8 cellular contexts compared by ENCODE assay signal in genomic region chr6:30013296-30013922, GRCh38. TPM values are rescaled to one million over a fixed set of nuclear protein-coding genes. Genes with fewer than 3 reads are reported as not detected.
DNase-seq lines count a peak whose midpoint lies in the region; ATAC-seq, FAIRE-seq and TF ChIP-seq lines count a peak whose summit lies in the region.

No MANE protein-coding gene starts in this region.

- TF ChIP-seq RAD21 in K562 (CRISPR knock-in tag; conservative IDR thresholded peaks at IDR 0.05 in 1 of 2, IDR thresholded peaks at IDR 0.05 in 1 of 2) = peak; percentile 46 to 54

- peak; percentile 89 for ATAC-seq in K562
- peak; percentile 82 for ATAC-seq in left lung
- no peak for ATAC-seq in GM18907 (IDR thresholded peaks at IDR 0.05; ENCODE audit: unreplicated experiment)

- H3K27ac ChIP-seq in OCI-LY1 (ENCODE audit: low read depth, low read length, poor library complexity, severe bottlenecking) (no peak overlapping the region), K562 (ENCODE audit: extremely low read depth, low read depth, low read length) (no peak overlapping the region), left lung (no peak overlapping the region)

- H3F3A ChIP-seq in OCI-LY1 (ENCODE audit: insufficient read depth, low read length) = no peaks in the 10 kb centered on the region

- no peaks in the 10 kb centered on the region for H3K4me1 Mint-ChIP-seq in T-helper 2 cell treated with Interferon-gamma antibody and Interleukin-4, amounts not matched to agents 5 μg/mL and 100 μg/mL, for 36 hours (ENCODE audit: low read depth)
- H3K4me1 Mint-ChIP-seq in type B pancreatic cell (ENCODE audit: unreplicated experiment) = no peaks in the 10 kb centered on the region

- H3K4me3 ChIP-seq in OCI-LY1 (ENCODE audit: low read depth, low read length, poor library complexity, severe bottlenecking) (no peak overlapping the region), K562 (no peak overlapping the region), left lung (no peak overlapping the region)

- H3K27ac Mint-ChIP-seq in T-helper 2 cell treated with Interferon-gamma antibody and Interleukin-4, amounts not matched to agents 5 μg/mL and 100 μg/mL, for 36 hours = no peak overlapping the region
- no peak overlapping the region for H3K27ac Mint-ChIP-seq in type B pancreatic cell

- FAIRE-seq in K562 (lab: Jason Lieb, UNC) = peak; percentile 86

- POLR2A ChIA-PET in K562 (lab: Yijun Ruan, JAX) = no interaction called here

- no peak overlapping the region for H3K4me3 Mint-ChIP-seq in T-helper 2 cell treated with Interferon-gamma antibody and Interleukin-4, amounts not matched to agents 5 μg/mL and 100 μg/mL, for 36 hours
- H3K4me3 Mint-ChIP-seq in type B pancreatic cell = no peak overlapping the region

- H3K27me3 Mint-ChIP-seq in T-helper 2 cell treated with Interferon-gamma antibody and Interleukin-4, amounts not matched to agents 5 μg/mL and 100 μg/mL, for 36 hours (ENCODE audit: low read depth) = peaks cover 4% of the 10 kb centered on the region
- H3K27me3 Mint-ChIP-seq in type B pancreatic cell = peaks cover 30% of the 10 kb centered on the region

- no peaks in the 10 kb centered on the region for H3K36me3 Mint-ChIP-seq in T-helper 2 cell treated with Interferon-gamma antibody and Interleukin-4, amounts not matched to agents 5 μg/mL and 100 μg/mL, for 36 hours (ENCODE audit: low read depth)
- H3K36me3 Mint-ChIP-seq in type B pancreatic cell = peaks cover 9% of the 10 kb centered on the region

- no peak for TF ChIP-seq POLR2A in K562 (conservative IDR thresholded peaks at IDR 0.05)

- no peaks in the 10 kb centered on the region for H3K4me1 ChIP-seq in OCI-LY1 (ENCODE audit: insufficient read depth, low read length, severe bottlenecking)
- no peaks in the 10 kb centered on the region for H3K4me1 ChIP-seq in K562 (replicated peaks in 1 of 2; ENCODE audit: control insufficient read depth in 2 of 2, insufficient read depth in 2 of 2, low read length in 2 of 2)
- no peaks in the 10 kb centered on the region for H3K4me1 ChIP-seq in left lung

- TF ChIP-seq CTCF in OCI-LY1 (IDR thresholded peaks at IDR 0.05; ENCODE audit: low read length) (peak; percentile 88), K562 (IDR thresholded peaks at IDR 0.05 in 2 of 3, conservative IDR thresholded peaks at IDR 0.05 in 1 of 3; ENCODE audit: insufficient read depth in 2 of 3, low read depth in 1 of 3, low read length in 3 of 3) (peak; percentile 78 to 89 (median 83)), left lung (IDR thresholded peaks at IDR 0.05) (peak; percentile 89 to 93), type B pancreatic cell (conservative IDR thresholded peaks at IDR 0.05) (peak; percentile 89)

- CTCF ChIA-PET in K562 (lab: Yijun Ruan, JAX; ENCODE audit: low intra/inter-chr PET ratio) = interaction anchor here (0.6 to 4.8 kb wide), 5 partner anchors 95 to 364 kb away, joined by 3 to 75 read pairs (median 3); no protein-coding TSS in a partner anchor

- intact Hi-C loops in K562 (cut with micrococcal nuclease) = loop anchor here (1.0 to 10.0 kb wide), 4 partner anchors 95 to 306 kb away; no protein-coding TSS in a partner anchor
- intact Hi-C loops in left lung (cut with DNase I) = loop anchor here in 1 of 2 donors (5.0 to 10.0 kb wide), 2 partner anchors 166 to 289 kb away; partner anchors contain the start of gene HLA-F

- no peak for TF ChIP-seq EP300 in K562 (IDR thresholded peaks at IDR 0.05; ENCODE audit: low read length)

- no peaks in the 10 kb centered on the region for H3K9me2 ChIP-seq in OCI-LY1 (ENCODE audit: low read depth, low read length)

- DNase-seq in T-helper 2 cell (peak in 3 of 5 experiments; percentile 2 to 46 (median 26)), K562 (ENCODE audit: extremely low read depth in 1 of 4, low spot score in 3 of 4) (peak; percentile 32 to 64 (median 52)), left lung (peak in 1 of 2 donors; percentile 87), type B pancreatic cell (ENCODE audit: extremely low spot score, unreplicated experiment) (no peak), COLO829 (ENCODE audit: low spot score) (no peak)
- no peak for DNase-seq in T-helper 2 cell treated with Interferon-gamma antibody and Interleukin-4, amounts not matched to agents 5 μg/mL and 100 μg/mL, for 36 hours (ENCODE audit: low spot score)

- in situ Hi-C loops in K562 (cut with MboI) = no loop called here

- H3K9me3 ChIP-seq in OCI-LY1 (ENCODE audit: low read length) (no peaks in the 10 kb centered on the region), K562 (replicated peaks; ENCODE audit: control insufficient read depth, insufficient read depth, low read depth, low read length) (no peaks in the 10 kb centered on the region), left lung (no peaks in the 10 kb centered on the region)

- no TSS peak for BruUV-seq in K562 (replicated peaks; lab: Mats Ljungman, UMichigan)

- H3K36me3 ChIP-seq in OCI-LY1 (ENCODE audit: insufficient read depth, low read length) (no peaks in the 10 kb centered on the region), K562 (ENCODE audit: control insufficient read depth, insufficient read depth, low read length) (no peaks in the 10 kb centered on the region), left lung (no peaks in the 10 kb centered on the region)

- 40% methylated on average over 13 of the region's 13 CpGs for WGBS in K562 (ENCODE audit: insufficient coverage, low coverage, missing lambda C conversion rate)

- H2AFZ ChIP-seq in OCI-LY1 (ENCODE audit: low read length) = no peak overlapping the region
- H2AFZ ChIP-seq in K562 (ENCODE audit: low read depth, low read length) = no peak overlapping the region

- H3K27me3 ChIP-seq in OCI-LY1 (ENCODE audit: insufficient read depth, low read length) (no peaks in the 10 kb centered on the region), K562 (ENCODE audit: control insufficient read depth in 2 of 2, insufficient read depth in 2 of 2, low read length in 2 of 2) (no peaks in the 10 kb centered on the region), left lung (peaks cover 0 to 1% of the 10 kb centered on the region in 2 donors)

- H3K9ac ChIP-seq in OCI-LY1 (ENCODE audit: low read length) (no peak overlapping the region), K562 (ENCODE audit: insufficient read depth in 1 of 2, low read depth in 2 of 2, low read length in 2 of 2) (no peak overlapping the region)

- H4K20me1 ChIP-seq in OCI-LY1 (ENCODE audit: insufficient read depth, low read length) = no peaks in the 10 kb centered on the region
- H4K20me1 ChIP-seq in K562 (replicated peaks; ENCODE audit: control insufficient read depth, insufficient read depth, low read length) = no peaks in the 10 kb centered on the region

- no peaks in the 10 kb centered on the region for H3K79me2 ChIP-seq in OCI-LY1 (ENCODE audit: insufficient read depth, low read length)
- H3K79me2 ChIP-seq in K562 (ENCODE audit: control insufficient read depth, insufficient read depth, low read length) = no peaks in the 10 kb centered on the region

- no peaks in the 10 kb centered on the region for H3K9me1 ChIP-seq in K562 (ENCODE audit: control insufficient read depth, insufficient read depth, low read length)

- H3K4me2 ChIP-seq in OCI-LY1 (ENCODE audit: low read length) = no peak overlapping the region
- H3K4me2 ChIP-seq in K562 (ENCODE audit: insufficient read depth, low read length) = no peak overlapping the region

- H3K9me3 Mint-ChIP-seq in T-helper 2 cell treated with Interferon-gamma antibody and Interleukin-4, amounts not matched to agents 5 μg/mL and 100 μg/mL, for 36 hours = no peaks in the 10 kb centered on the region
- H3K9me3 Mint-ChIP-seq in type B pancreatic cell = no peaks in the 10 kb centered on the region

TF ChIP-seq in K562, 482 proteins besides CTCF, POLR2A, EP300 and RAD21 (continues in another document):
- peak; percentile 32; the same call in 1 of the 2 replicates for TF ChIP-seq XRCC5 (IDR thresholded peaks at IDR 0.05; ENCODE audit: low read depth, low read length)

RNA-seq across cellular contexts. Expression of gene POLR1H, which starts 47.7 kb away (rescaled TPM):
- 19.9 and 30.6 TPM in 2 replicates for total RNA-seq in K562 (2011; cell fraction: chromatin; rRNA removed; ENCODE audit: low replicate concordance)
- total RNA-seq in K562 (2011; cell fraction: nucleolus; rRNA removed) = 30.3 and 30.7 TPM in 2 replicates
- 29.0 and 30.1 TPM in 2 replicates for total RNA-seq in K562 (2011; cell fraction: nucleoplasm; rRNA removed)
- total RNA-seq in K562 (2014; rRNA removed) = 92.2 and 119 TPM in 2 replicates
- total RNA-seq in K562 (2014; rRNA removed; fragmentation: Illumina TruSeq; extraction: Trizol) = 126 and 174 TPM in 2 replicates
- total RNA-seq in K562 (2015; rRNA removed; fragmentation: Illumina TruSeq; extraction: Trizol) = 150 and 160 TPM in 2 replicates
- total RNA-seq in K562 (2021) = 113 and 123 TPM in 2 replicates
- polyA plus RNA-seq in K562 (2011; rRNA removed) = 143 and 156 TPM in 2 replicates
- 189 and 193 TPM in 2 replicates for polyA plus RNA-seq in K562 (2011; cell fraction: cytosol; rRNA removed)
- 115 and 130 TPM in 2 replicates for polyA plus RNA-seq in K562 (2011; cell fraction: nucleus; rRNA removed)
- 130 and 140 TPM in 2 replicates for polyA plus RNA-seq in K562 (2012)
- 115 and 122 TPM in 2 replicates for polyA plus RNA-seq in K562 (2014; fragmentation: Illumina TruSeq; extraction: Trizol)
- polyA plus RNA-seq in K562 (2014; fragmentation: Nextera tagmentation; extraction: Ambion mirVana) = 100 to 1,000 TPM; 322 to 333 TPM
- polyA plus RNA-seq in K562 (2014; rRNA removed) = 121 and 149 TPM in 2 replicates
- 35.4 and 40.0 TPM in 2 replicates for polyA minus RNA-seq in K562 (2011; rRNA and poly(A)+ RNA removed)
- 15.2 and 16.0 TPM in 2 replicates for polyA minus RNA-seq in K562 (2011; cell fraction: cytosol; rRNA and poly(A)+ RNA removed)
- 15.9 and 21.0 TPM in 2 replicates for polyA minus RNA-seq in K562 (2011; cell fraction: nucleus; rRNA and poly(A)+ RNA removed)
- total RNA-seq in left lung = 10 to 100 TPM; 21.3 to 24.7 TPM
- total RNA-seq in type B pancreatic cell (ENCODE audit: low replicate concordance) = 23.7 and 37.3 TPM in 2 replicates

RNA-seq across cellular contexts. Expression of gene PPP1R11, which starts 53.6 kb away (rescaled TPM):
- total RNA-seq in K562 (2011; cell fraction: chromatin; rRNA removed; ENCODE audit: low replicate concordance) = 13.4 and 14.5 TPM in 2 replicates
- 8.8 and 9.7 TPM in 2 replicates for total RNA-seq in K562 (2011; cell fraction: nucleolus; rRNA removed)
- 19.6 and 32.7 TPM in 2 replicates for total RNA-seq in K562 (2011; cell fraction: nucleoplasm; rRNA removed)
- 32.9 and 46.2 TPM in 2 replicates for total RNA-seq in K562 (2014; rRNA removed)
- total RNA-seq in K562 (2014; rRNA removed; fragmentation: Illumina TruSeq; extraction: Trizol) = 39.3 and 40.8 TPM in 2 replicates
- total RNA-seq in K562 (2015; rRNA removed; fragmentation: Illumina TruSeq; extraction: Trizol) = 51.3 and 51.5 TPM in 2 replicates
- 44.6 and 49.7 TPM in 2 replicates for total RNA-seq in K562 (2021)
- 74.6 and 77.8 TPM in 2 replicates for polyA plus RNA-seq in K562 (2011; rRNA removed)
- polyA plus RNA-seq in K562 (2011; cell fraction: cytosol; rRNA removed) = 56.3 and 72.0 TPM in 2 replicates
- 35.3 and 42.5 TPM in 2 replicates for polyA plus RNA-seq in K562 (2011; cell fraction: nucleus; rRNA removed)
- 47.5 and 59.4 TPM in 2 replicates for polyA plus RNA-seq in K562 (2012)
- 71.7 and 94.8 TPM in 2 replicates for polyA plus RNA-seq in K562 (2014; fragmentation: Illumina TruSeq; extraction: Trizol)
- polyA plus RNA-seq in K562 (2014; fragmentation: Nextera tagmentation; extraction: Ambion mirVana) = 10 to 100 TPM; 17.8 to 30.9 TPM
- 58.1 and 64.1 TPM in 2 replicates for polyA plus RNA-seq in K562 (2014; rRNA removed)
- polyA minus RNA-seq in K562 (2011; rRNA and poly(A)+ RNA removed) = 27.6 and 29.1 TPM in 2 replicates
- 12.3 and 21.0 TPM in 2 replicates for polyA minus RNA-seq in K562 (2011; cell fraction: cytosol; rRNA and poly(A)+ RNA removed)
- polyA minus RNA-seq in K562 (2011; cell fraction: nucleus; rRNA and poly(A)+ RNA removed) = 8.5 and 12.9 TPM in 2 replicates
- 10 to 100 TPM; 57.0 to 60.0 TPM for total RNA-seq in left lung
- 40.0 and 48.6 TPM in 2 replicates for total RNA-seq in type B pancreatic cell (ENCODE audit: low replicate concordance)

Comparison
In these comparisons a context has a peak if more than half of its experiments do, and no peak if none do; other contexts are left out.
1. DNase-seq: peak in T-helper 2 cell (3 of 5) and K562 (4 of 4); none in T-helper 2 cell treated with Interferon-gamma antibody and Interleukin-4, amounts not matched to agents 5 μg/mL and 100 μg/mL, for 36 hours (single experiment), type B pancreatic cell (single experiment) and COLO829 (single experiment).
2. Peak in every context shown above with its lines, with median percentiles within 50 percentile points of each other: CTCF ChIP-seq.